ENCODE assay signal across 10 cellular contexts in the genomic region with DNA sequence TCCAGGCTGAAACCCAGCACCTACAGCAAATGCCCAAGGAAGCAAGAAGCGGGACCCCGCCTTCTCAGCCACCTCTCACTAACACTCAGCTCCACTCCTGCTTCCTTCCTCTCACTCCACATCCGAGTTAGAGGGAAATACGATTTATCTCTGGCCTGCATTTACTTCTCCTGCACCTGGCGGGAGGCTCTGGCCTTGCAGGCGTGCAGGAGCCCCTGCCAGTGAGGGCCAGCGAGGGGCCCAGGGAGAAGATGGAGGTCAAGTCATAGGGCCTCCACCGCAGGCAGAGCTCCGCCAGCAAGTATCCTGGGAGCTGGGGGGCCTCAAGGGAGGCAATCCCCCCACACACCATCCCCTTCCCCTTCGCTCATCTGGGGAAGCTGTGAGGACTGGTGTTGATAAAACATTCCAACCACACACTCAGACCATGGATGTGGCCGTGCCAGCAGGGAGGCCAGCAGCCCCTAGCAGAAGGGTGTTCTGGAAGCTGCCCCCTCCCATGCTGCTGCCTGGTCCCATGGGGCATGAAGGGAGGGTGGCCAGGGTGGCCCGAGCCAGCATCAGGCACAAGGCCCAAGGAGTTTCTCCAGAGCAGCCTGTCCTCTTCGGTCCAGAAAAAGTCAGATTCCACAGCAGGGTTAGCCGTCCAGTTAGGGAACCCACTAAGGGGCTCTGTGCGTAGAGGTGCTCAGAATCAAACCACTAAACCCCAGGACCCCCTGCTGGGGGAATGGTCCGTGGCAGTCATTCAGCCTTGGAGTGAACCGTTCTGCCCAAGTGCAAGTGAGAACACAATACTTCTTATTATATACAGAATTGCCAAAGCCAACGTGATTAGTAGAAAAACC.
DNase-seq lines count a peak whose midpoint lies in the region; ATAC-seq and TF ChIP-seq lines count a peak whose summit lies in the region.
"Had no signal": no experiment of that assay in that cellular context is flagged by ENCODE, and none has a peak within 500 bp of the region (broad histone marks: within the 10 kb centered on the region; RNA-seq: fewer than 3 reads in every experiment).

No MANE protein-coding gene starts in this region.

- H3K9me3 Mint-ChIP-seq in activated CD8-positive, alpha-beta memory T cell treated with anti-CD3 and anti-CD28 coated beads, Interleukin-2, amount 10 ng/mL, durations not matched to agents 7 days and 5 days (ENCODE audit: low read depth): peaks cover 2% of the 10 kb centered on the region

- H3K27me3 Mint-ChIP-seq in activated CD8-positive, alpha-beta memory T cell treated with anti-CD3 and anti-CD28 coated beads, Interleukin-2, amount 10 ng/mL, durations not matched to agents 7 days and 5 days: no peaks in the 10 kb centered on the region

- in situ Hi-C loops in gastrocnemius medialis (cut with MboI; ENCODE audit: low sequenced_read_pairs in 4 of 4): loop anchor here in 1 of 4 donors (10.0 kb wide), 1 partner anchor 85 kb away; no protein-coding TSS in a partner anchor

- TF ChIP-seq CTCF in AG10803 (conservative IDR thresholded peaks at IDR 0.05; ENCODE audit: low read length) (no peak), right atrium auricular region (IDR thresholded peaks at IDR 0.05) (no peak), gastrocnemius medialis (IDR thresholded peaks at IDR 0.05 in 4 of 5, conservative IDR thresholded peaks at IDR 0.05 in 1 of 5) (peak in 1 of 5 experiments; percentile 12)

- H3K4me1 Mint-ChIP-seq in activated CD8-positive, alpha-beta memory T cell treated with anti-CD3 and anti-CD28 coated beads, Interleukin-2, amount 10 ng/mL, durations not matched to agents 7 days and 5 days: peaks cover 17% of the 10 kb centered on the region

- DNase-seq in AG10803 (ENCODE audit: low read depth) (no peak), right atrium auricular region (ENCODE audit: low spot score) (no peak), gastrocnemius medialis (peak in 1 of 2 donors; percentile 62), pons (ENCODE audit: low spot score) (no peak), NCI-H510A treated with DMSO at 0.1 percent for 48 hours (lab: John Stamatoyannopoulos, UW) (no peak), NCI-H2107 treated with DMSO at 0.1 percent for 48 hours (lab: John Stamatoyannopoulos, UW; ENCODE audit: unreplicated experiment) (no peak)
- peak; percentile 34 for DNase-seq in activated CD8-positive, alpha-beta memory T cell treated with anti-CD3 and anti-CD28 coated beads, Interleukin-2, amount 10 ng/mL, durations not matched to agents 7 days and 5 days
- no peak for DNase-seq in stimulated activated CD4-positive, alpha-beta T cell treated with anti-CD3 and anti-CD28 coated beads, Interleukin-4, amount 100 ng/mL, for 24 hours
- DNase-seq: GOT3, NCI-H187 treated with DMSO at 0.1 percent for 48 hours had no signal

- H3K27me3 ChIP-seq in right atrium auricular region: no peaks in the 10 kb centered on the region
- H3K27me3 ChIP-seq in gastrocnemius medialis: no peaks in the 10 kb centered on the region

- no peak for TF ChIP-seq POLR2A in gastrocnemius medialis (IDR thresholded peaks at IDR 0.05)

- peaks cover 3 to 90% of the 10 kb centered on the region in 2 donors for H3K4me1 ChIP-seq in right atrium auricular region
- H3K4me1 ChIP-seq in gastrocnemius medialis: peaks cover 69 to 72% of the 10 kb centered on the region in 2 donors

- no peak overlapping the region for H3K4me3 Mint-ChIP-seq in activated CD8-positive, alpha-beta memory T cell treated with anti-CD3 and anti-CD28 coated beads, Interleukin-2, amount 10 ng/mL, durations not matched to agents 7 days and 5 days

- no peaks in the 10 kb centered on the region for H3K36me3 ChIP-seq in right atrium auricular region
- H3K36me3 ChIP-seq in gastrocnemius medialis: no peaks in the 10 kb centered on the region

- ATAC-seq in activated CD8-positive, alpha-beta memory T cell treated with anti-CD3 and anti-CD28 coated beads, Interleukin-2, amount 10 ng/mL, durations not matched to agents 7 days and 5 days: no peak
- peak in 1 of 2 donors; percentile 0 for ATAC-seq in gastrocnemius medialis

- H3K27ac Mint-ChIP-seq in activated CD8-positive, alpha-beta memory T cell treated with anti-CD3 and anti-CD28 coated beads, Interleukin-2, amount 10 ng/mL, durations not matched to agents 7 days and 5 days: peak overlapping the region; percentile 25

- peaks cover 8% of the 10 kb centered on the region for H3K36me3 Mint-ChIP-seq in activated CD8-positive, alpha-beta memory T cell treated with anti-CD3 and anti-CD28 coated beads, Interleukin-2, amount 10 ng/mL, durations not matched to agents 7 days and 5 days

- H3K27ac ChIP-seq in right atrium auricular region: peak overlapping the region; percentile 86 to 89
- peak overlapping the region; percentile 94 to 99 (median 98) for H3K27ac ChIP-seq in gastrocnemius medialis

- intact Hi-C loops in gastrocnemius medialis (cut with DNase I; ENCODE audit: low total_unique reads): loop anchor here (2.0 to 10.0 kb wide), 7 partner anchors 19 to 1852 kb away; a partner anchor contains a TSS

- no peaks in the 10 kb centered on the region for H3K9me3 ChIP-seq in right atrium auricular region
- no peaks in the 10 kb centered on the region for H3K9me3 ChIP-seq in gastrocnemius medialis

- H3K4me3 ChIP-seq in AG10803 (ENCODE audit: low read length) (peak overlapping the region; percentile 72), right atrium auricular region (peak overlapping the region; percentile 24 to 45), gastrocnemius medialis (peak overlapping the region; percentile 63 to 71 (median 69))

- CTCF ChIA-PET in activated CD8-positive, alpha-beta memory T cell treated with anti-CD3 and anti-CD28 coated beads, Interleukin-2, amount 10 ng/mL, durations not matched to agents 7 days and 5 days (lab: Charles Lee): no interaction called here
